15 cellular contexts compared by ENCODE assay signal in genomic region chr11:77083553-77084245, GRCh38. TPM values are rescaled to one million over a fixed set of nuclear protein-coding genes. Genes with fewer than 3 reads are reported as not detected.
DNase-seq lines count a peak whose midpoint lies in the region; ATAC-seq and TF ChIP-seq lines count a peak whose summit lies in the region.
"Had no signal": no experiment of that assay in that cellular context is flagged by ENCODE, and none has a peak within 500 bp of the region (broad histone marks: within the 10 kb centered on the region; RNA-seq: fewer than 3 reads in every experiment).

No MANE protein-coding gene starts in this region.

- no peak overlapping the region for H3K4me3 ChIP-seq in muscle layer of duodenum (ENCODE audit: low read depth in 1 of 2, low read length in 2 of 2)
- no peak overlapping the region for H3K4me3 ChIP-seq in aorta (ENCODE audit: low read length in 2 of 2)
- H3K4me3 ChIP-seq: body of pancreas, MG63, SJCRH30 had no signal

- no peaks in the 10 kb centered on the region for H3K36me3 Mint-ChIP-seq in central memory CD8-positive, alpha-beta T cell (ENCODE audit: insufficient read depth)
- no peaks in the 10 kb centered on the region for H3K36me3 Mint-ChIP-seq in CD14-positive monocyte
- H3K36me3 Mint-ChIP-seq: stimulated activated naive B cell treated with anti-CD40 and anti-IgM and Interleukin-4, amounts not matched to agents 10 μg/mL and 1 μg/mL and 100 μg/mL, for 72 hours had no signal

- H3K27ac Mint-ChIP-seq in stimulated activated naive CD8-positive, alpha-beta T cell treated with anti-CD3 and anti-CD28 coated beads, Interleukin-15, amount 100 ng/mL, for 72 hours: peak overlapping the region; percentile 98 to 99
- peak overlapping the region; percentile 8 for H3K27ac Mint-ChIP-seq in central memory CD8-positive, alpha-beta T cell (ENCODE audit: low read depth)
- H3K27ac Mint-ChIP-seq in CD14-positive monocyte: no peak overlapping the region
- H3K27ac Mint-ChIP-seq: stimulated activated naive B cell treated with anti-CD40 and anti-IgM and Interleukin-4, amounts not matched to agents 10 μg/mL and 1 μg/mL and 100 μg/mL, for 72 hours had no signal

- H3K36me3 ChIP-seq in muscle layer of duodenum (ENCODE audit: control insufficient read depth in 1 of 2, insufficient read depth in 2 of 2, low read length in 2 of 2) (no peaks in the 10 kb centered on the region), aorta (ENCODE audit: control insufficient read depth in 1 of 2, insufficient read depth in 2 of 2, low read length in 1 of 2) (no peaks in the 10 kb centered on the region)
- H3K36me3 ChIP-seq: MG63, SJCRH30 had no signal

- H3K27ac ChIP-seq in muscle layer of duodenum (ENCODE audit: low read length): peak overlapping the region; percentile 67
- H3K27ac ChIP-seq in aorta (ENCODE audit: low read depth in 1 of 2, low read length in 2 of 2): no peak overlapping the region
- H3K27ac ChIP-seq: SJCRH30 had no signal

- H3K9me3 ChIP-seq in muscle layer of duodenum (ENCODE audit: control insufficient read depth in 1 of 2, low read length in 2 of 2): no peaks in the 10 kb centered on the region
- H3K9me3 ChIP-seq in aorta (ENCODE audit: control insufficient read depth, low read length): no peaks in the 10 kb centered on the region
- H3K9me3 ChIP-seq: body of pancreas, MG63, SJCRH30 had no signal

- no peaks in the 10 kb centered on the region for H3K27me3 ChIP-seq in muscle layer of duodenum (ENCODE audit: low read depth, low read length)
- H3K27me3 ChIP-seq in aorta (ENCODE audit: control insufficient read depth in 1 of 2, insufficient read depth in 2 of 2, low read length in 1 of 2): no peaks in the 10 kb centered on the region
- H3K27me3 ChIP-seq: body of pancreas, MG63, SJCRH30 had no signal

- intact Hi-C loops in aorta (cut with DNase I): no loop called here
- intact Hi-C loops in CD14-positive monocyte (cut with micrococcal nuclease): loop anchor here in 1 of 2 donors (10.0 kb wide), 1 partner anchor 359 kb away; no protein-coding TSS in a partner anchor

- H3K27me3 Mint-ChIP-seq in stimulated activated naive CD8-positive, alpha-beta T cell treated with anti-CD3 and anti-CD28 coated beads, Interleukin-15, amount 100 ng/mL, for 72 hours: no peaks in the 10 kb centered on the region
- no peaks in the 10 kb centered on the region for H3K27me3 Mint-ChIP-seq in central memory CD8-positive, alpha-beta T cell
- H3K27me3 Mint-ChIP-seq in CD14-positive monocyte (ENCODE audit: low read depth in 3 of 3): peaks cover 0 to 6% (median 1%) of the 10 kb centered on the region in 3 donors

- no peak for ATAC-seq in stimulated activated naive CD8-positive, alpha-beta T cell treated with anti-CD3 and anti-CD28 coated beads, Interleukin-15, amount 100 ng/mL, for 72 hours
- no peak for ATAC-seq in stimulated activated naive CD8-positive, alpha-beta T cell treated with anti-CD3 and anti-CD28 coated beads, Interleukin-15, Interleukin-2, amounts not matched to agents 100 U/mL and 50 U/mL, for 24 hours
- ATAC-seq in central memory CD8-positive, alpha-beta T cell (replicated peaks; ENCODE audit: extremely low read depth, poor library complexity, severe bottlenecking): no peak
- ATAC-seq in aorta (ENCODE audit: low FRiP score): no peak
- ATAC-seq: body of pancreas had no signal

- DNase-seq in stimulated activated naive CD8-positive, alpha-beta T cell treated with anti-CD3 and anti-CD28 coated beads, Interleukin-15, amount 100 ng/mL, for 72 hours: no peak
- DNase-seq in stimulated activated naive CD8-positive, alpha-beta T cell treated with anti-CD3 and anti-CD28 coated beads, Interleukin-15, Interleukin-2, amounts not matched to agents 100 U/mL and 50 U/mL, for 24 hours: no peak
- DNase-seq in central memory CD8-positive, alpha-beta T cell (ENCODE audit: low spot score in 2 of 2): no peak
- DNase-seq in aorta: peak; percentile 37 to 57
- no peak for DNase-seq in SHP77 treated with DMSO at 0.1 percent for 48 hours (lab: John Stamatoyannopoulos, UW)
- no peak for DNase-seq in GM03348 (ENCODE audit: low spot score)
- DNase-seq in CD14-positive monocyte (ENCODE audit: low spot score): no peak
- DNase-seq: C1 segment of cervical spinal cord; MG63; SJCRH30; stimulated activated naive B cell treated with anti-CD40 and anti-IgM and Interleukin-4, amounts not matched to agents 10 μg/mL and 1 μg/mL and 100 μg/mL, for 72 hours had no signal

- peaks cover 3 to 6% of the 10 kb centered on the region in 2 donors for H3K9me3 Mint-ChIP-seq in stimulated activated naive CD8-positive, alpha-beta T cell treated with anti-CD3 and anti-CD28 coated beads, Interleukin-15, amount 100 ng/mL, for 72 hours
- H3K9me3 Mint-ChIP-seq in central memory CD8-positive, alpha-beta T cell: no peaks in the 10 kb centered on the region
- no peaks in the 10 kb centered on the region for H3K9me3 Mint-ChIP-seq in CD14-positive monocyte

- peaks cover 53% of the 10 kb centered on the region for H3K4me1 Mint-ChIP-seq in stimulated activated naive CD8-positive, alpha-beta T cell treated with anti-CD3 and anti-CD28 coated beads, Interleukin-15, amount 100 ng/mL, for 72 hours
- H3K4me1 Mint-ChIP-seq in central memory CD8-positive, alpha-beta T cell: peaks cover 6% of the 10 kb centered on the region
- H3K4me1 Mint-ChIP-seq in CD14-positive monocyte: peaks cover 18% of the 10 kb centered on the region

- H3K4me1 ChIP-seq in muscle layer of duodenum (ENCODE audit: control insufficient read depth in 1 of 2, insufficient read depth in 2 of 2, low read length in 2 of 2) (peaks cover 13 to 16% of the 10 kb centered on the region in 2 donors), aorta (ENCODE audit: control insufficient read depth in 1 of 2, insufficient read depth in 2 of 2, low read length in 2 of 2) (no peaks in the 10 kb centered on the region)
- H3K4me1 ChIP-seq: SJCRH30 had no signal

- WGBS in aorta, 2 donors: 91 to 92% methylated on average over 13 of the region's 13 CpGs

- TF ChIP-seq CTCF in CD14-positive monocyte (IDR thresholded peaks at IDR 0.05): no peak

- H3K4me3 Mint-ChIP-seq in stimulated activated naive CD8-positive, alpha-beta T cell treated with anti-CD3 and anti-CD28 coated beads, Interleukin-15, amount 100 ng/mL, for 72 hours: peak overlapping the region in 1 of 2 donors; percentile 41
- H3K4me3 Mint-ChIP-seq in central memory CD8-positive, alpha-beta T cell: no peak overlapping the region
- H3K4me3 Mint-ChIP-seq in CD14-positive monocyte: no peak overlapping the region
- H3K4me3 Mint-ChIP-seq: stimulated activated naive B cell treated with anti-CD40 and anti-IgM and Interleukin-4, amounts not matched to agents 10 μg/mL and 1 μg/mL and 100 μg/mL, for 72 hours had no signal

RNA-seq across cellular contexts. Expression of gene CAPN5, which starts 16.9 kb away (rescaled TPM):
- 10 to 100 TPM in 1 of 2 donors, 1 to 10 TPM in 1; 6.9 to 22.4 TPM for total RNA-seq in aorta
- polyA plus RNA-seq in aorta: 10 to 100 TPM; 10.4 to 11.1 TPM
- under 1 TPM; 0.28 to 0.62 TPM for polyA plus RNA-seq in CD14-positive monocyte

RNA-seq across cellular contexts. Expression of gene OMP, which starts 18.9 kb away (rescaled TPM):
- total RNA-seq in aorta: 1 to 10 TPM in 1 of 2 donors, not detected in 1; 2.1 TPM
- polyA plus RNA-seq in aorta: not detected
- polyA plus RNA-seq in CD14-positive monocyte: not detected
- total RNA-seq: body of pancreas, kidney epithelial cell had no signal
- polyA plus RNA-seq: endothelial cell of umbilical vein had no signal

RNA-seq across cellular contexts. Expression of gene MYO7A, which starts 44.3 kb away (rescaled TPM):
- total RNA-seq in aorta: 10 to 100 TPM; 11.6 to 27.9 TPM
- polyA plus RNA-seq in aorta: 1 to 10 TPM; 1.9 to 2.1 TPM
- 1 to 10 TPM; 3.5 to 3.6 TPM for polyA plus RNA-seq in CD14-positive monocyte

RNA-seq across cellular contexts. Expression of gene B3GNT6, which starts 49.5 kb away (rescaled TPM):
- total RNA-seq in aorta: not detected
- polyA plus RNA-seq in aorta (not detected), CD14-positive monocyte (not detected)
- total RNA-seq: body of pancreas, endothelial cell of umbilical vein, kidney epithelial cell, SJCRH30 had no signal
- polyA plus RNA-seq: endothelial cell of umbilical vein had no signal

Comparison
In these comparisons a context has a peak if more than half of its experiments do, and no peak if none do; other contexts are left out.
1. DNase-seq: peak in aorta (2 of 2); none in stimulated activated naive CD8-positive, alpha-beta T cell treated with anti-CD3 and anti-CD28 coated beads, Interleukin-15, amount 100 ng/mL, for 72 hours (0 of 2), stimulated activated naive CD8-positive, alpha-beta T cell treated with anti-CD3 and anti-CD28 coated beads, Interleukin-15, Interleukin-2, amounts not matched to agents 100 U/mL and 50 U/mL, for 24 hours (single experiment), central memory CD8-positive, alpha-beta T cell (0 of 2), SHP77 treated with DMSO at 0.1 percent for 48 hours (single experiment), GM03348 (single experiment) and CD14-positive monocyte (single experiment).
2. H3K27ac Mint-ChIP-seq: peak in stimulated activated naive CD8-positive, alpha-beta T cell treated with anti-CD3 and anti-CD28 coated beads, Interleukin-15, amount 100 ng/mL, for 72 hours (2 of 2) and central memory CD8-positive, alpha-beta T cell (single experiment); none in CD14-positive monocyte (0 of 7).
3. RNA of gene CAPN5, which starts 16.9 kb away (polyA plus RNA-seq): 10.4 to 11.1 TPM in aorta; 0.28 to 0.62 TPM in CD14-positive monocyte; every median in the first group is over 4 times any median in the second.